ENCODE assay signal across 2 cellular contexts in genomic region chr6:116648161-116648560, GRCh38.
TF ChIP-seq lines count a peak whose summit lies in the region.

No MANE protein-coding gene starts in this region.

TF ChIP-seq in SK-N-SH, 30 proteins besides CTCF, POLR2A, EP300 and RAD21 (continued from another document):
- TF ChIP-seq REST (IDR thresholded peaks at IDR 0.05; ENCODE audit: low read depth, low read length), result no peak

TF ChIP-seq in SK-N-SH treated with all-trans-retinoic acid at 6 μM for 48 hours, 23 proteins besides CTCF, POLR2A, EP300 and RAD21 (continued from another document):
- TF ChIP-seq, protein P1, sequence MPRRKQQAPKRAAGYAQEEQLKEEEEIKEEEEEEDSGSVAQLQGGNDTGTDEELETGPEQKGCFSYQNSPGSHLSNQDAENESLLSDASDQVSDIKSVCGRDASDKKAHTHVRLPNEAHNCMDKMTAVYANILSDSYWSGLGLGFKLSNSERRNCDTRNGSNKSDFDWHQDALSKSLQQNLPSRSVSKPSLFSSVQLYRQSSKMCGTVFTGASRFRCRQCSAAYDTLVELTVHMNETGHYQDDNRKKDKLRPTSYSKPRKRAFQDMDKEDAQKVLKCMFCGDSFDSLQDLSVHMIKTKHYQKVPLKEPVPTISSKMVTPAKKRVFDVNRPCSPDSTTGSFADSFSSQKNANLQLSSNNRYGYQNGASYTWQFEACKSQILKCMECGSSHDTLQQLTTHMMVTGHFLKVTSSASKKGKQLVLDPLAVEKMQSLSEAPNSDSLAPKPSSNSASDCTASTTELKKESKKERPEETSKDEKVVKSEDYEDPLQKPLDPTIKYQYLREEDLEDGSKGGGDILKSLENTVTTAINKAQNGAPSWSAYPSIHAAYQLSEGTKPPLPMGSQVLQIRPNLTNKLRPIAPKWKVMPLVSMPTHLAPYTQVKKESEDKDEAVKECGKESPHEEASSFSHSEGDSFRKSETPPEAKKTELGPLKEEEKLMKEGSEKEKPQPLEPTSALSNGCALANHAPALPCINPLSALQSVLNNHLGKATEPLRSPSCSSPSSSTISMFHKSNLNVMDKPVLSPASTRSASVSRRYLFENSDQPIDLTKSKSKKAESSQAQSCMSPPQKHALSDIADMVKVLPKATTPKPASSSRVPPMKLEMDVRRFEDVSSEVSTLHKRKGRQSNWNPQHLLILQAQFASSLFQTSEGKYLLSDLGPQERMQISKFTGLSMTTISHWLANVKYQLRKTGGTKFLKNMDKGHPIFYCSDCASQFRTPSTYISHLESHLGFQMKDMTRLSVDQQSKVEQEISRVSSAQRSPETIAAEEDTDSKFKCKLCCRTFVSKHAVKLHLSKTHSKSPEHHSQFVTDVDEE (CRISPR knock-in tag; IDR thresholded peaks at IDR 0.05), result no peak
- no peak for TF ChIP-seq OSR1 (CRISPR knock-in tag; IDR thresholded peaks at IDR 0.05)
- no peak for TF ChIP-seq BACH2 (CRISPR knock-in tag; IDR thresholded peaks at IDR 0.05; ENCODE audit: borderline replicate concordance)
- TF ChIP-seq ESRRG (CRISPR knock-in tag; IDR thresholded peaks at IDR 0.05), result no peak
